8 cellular contexts compared by ENCODE assay signal in the genomic region with DNA sequence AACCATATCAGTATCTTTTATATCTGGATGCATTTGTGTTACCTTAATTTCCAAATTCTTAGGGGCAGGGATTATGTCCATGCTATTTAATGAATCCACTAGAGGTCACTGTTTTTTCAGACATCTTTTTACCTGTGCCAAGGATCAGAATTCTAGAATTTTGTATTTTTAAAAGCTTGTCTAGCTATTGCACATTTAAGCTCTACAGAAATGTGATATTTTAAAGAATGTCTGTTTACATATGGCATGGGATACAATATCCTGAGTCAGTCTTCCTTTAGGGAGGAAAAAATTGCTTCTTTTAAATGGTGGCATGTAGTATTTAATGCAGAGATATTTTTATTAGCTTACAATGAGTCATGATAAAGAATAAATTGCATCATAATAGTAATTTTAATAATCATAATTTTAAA. TPM values are rescaled to one million over a fixed set of nuclear protein-coding genes. Genes with fewer than 3 reads are reported as not detected.
DNase-seq lines count a peak whose midpoint lies in the region; ATAC-seq and TF ChIP-seq lines count a peak whose summit lies in the region.

No MANE protein-coding gene starts in this region.

- H3K9me3 Mint-ChIP-seq in activated CD8-positive, alpha-beta memory T cell treated with anti-CD3 and anti-CD28 coated beads, Interleukin-2, amount 10 ng/mL, durations not matched to agents 7 days and 5 days (ENCODE audit: low read depth), result no peaks in the 10 kb centered on the region
- no peaks in the 10 kb centered on the region for H3K9me3 Mint-ChIP-seq in activated B cell treated with CpG ODN at 0.5 μM for 24 hours

- H3K4me1 ChIP-seq in vagina, result no peaks in the 10 kb centered on the region

- TF ChIP-seq POLR2A in vagina (IDR thresholded peaks at IDR 0.05), result no peak

- H3K27me3 ChIP-seq in vagina, result no peaks in the 10 kb centered on the region

- no peak for DNase-seq in activated CD8-positive, alpha-beta memory T cell treated with anti-CD3 and anti-CD28 coated beads, Interleukin-2, amount 10 ng/mL, durations not matched to agents 7 days and 5 days
- no peak for DNase-seq in activated CD8-positive, alpha-beta memory T cell treated with anti-CD3 and anti-CD28 coated beads for 24 hours
- peak; percentile 15 for DNase-seq in NCI-H146 (lab: John Stamatoyannopoulos, UW)
- no peak for DNase-seq in activated B cell treated with CpG ODN at 0.5 μM for 24 hours
- DNase-seq in inferior parietal cortex (ENCODE audit: extremely low spot score), result peak; percentile 57
- DNase-seq in UCSD-AML1 (lab: John Stamatoyannopoulos, UW; ENCODE audit: unreplicated experiment), result no peak
- DNase-seq in vagina (ENCODE audit: extremely low spot score in 2 of 2), result no peak
- no peak for DNase-seq in GM19240 (ENCODE audit: insufficient read length, low spot score)

- peaks cover 45% of the 10 kb centered on the region for H3K4me1 Mint-ChIP-seq in activated CD8-positive, alpha-beta memory T cell treated with anti-CD3 and anti-CD28 coated beads, Interleukin-2, amount 10 ng/mL, durations not matched to agents 7 days and 5 days
- no peaks in the 10 kb centered on the region for H3K4me1 Mint-ChIP-seq in activated B cell treated with CpG ODN at 0.5 μM for 24 hours

- intact Hi-C loops in activated B cell treated with CpG ODN at 0.5 μM for 24 hours (cut with micrococcal nuclease), result loop anchor here (1.0 to 2.0 kb wide), 4 partner anchors 176 to 509 kb away; partner anchors contain the start of gene GFI1
- intact Hi-C loops in vagina (cut with DNase I), result loop anchor here (5.0 kb wide), 1 partner anchor 33 kb away; no protein-coding TSS in a partner anchor

- no peak overlapping the region for H3K4me3 ChIP-seq in vagina

- peaks cover 0 to 18% of the 10 kb centered on the region in 2 donors for H3K36me3 ChIP-seq in vagina

- CTCF ChIA-PET in activated CD8-positive, alpha-beta memory T cell treated with anti-CD3 and anti-CD28 coated beads, Interleukin-2, amount 10 ng/mL, durations not matched to agents 7 days and 5 days (lab: Charles Lee), result interaction anchor here (0.6 to 20.4 kb wide), 34 partner anchors 9 to 314 kb away, joined by 3 to 296 read pairs (median 4); partner anchors contain the start of genes GFI1, GLMN and RPAP2
- CTCF ChIA-PET in activated B cell treated with CpG ODN at 0.5 μM for 24 hours (lab: Charles Lee), result interaction anchor here (0.6 to 2.5 kb wide), 17 partner anchors 9 to 509 kb away, joined by 3 to 19 read pairs (median 5); no protein-coding TSS in a partner anchor

- no peak overlapping the region for H3K27ac Mint-ChIP-seq in activated CD8-positive, alpha-beta memory T cell treated with anti-CD3 and anti-CD28 coated beads, Interleukin-2, amount 10 ng/mL, durations not matched to agents 7 days and 5 days
- no peak overlapping the region for H3K27ac Mint-ChIP-seq in activated B cell treated with CpG ODN at 0.5 μM for 24 hours

- H3K9me3 ChIP-seq in vagina, result no peaks in the 10 kb centered on the region

- TF ChIP-seq CTCF in activated B cell treated with CpG ODN at 0.5 μM for 24 hours (IDR thresholded peaks at IDR 0.05), result no peak
- no peak for TF ChIP-seq CTCF in vagina (IDR thresholded peaks at IDR 0.05)

- no peak overlapping the region for H3K4me3 Mint-ChIP-seq in activated CD8-positive, alpha-beta memory T cell treated with anti-CD3 and anti-CD28 coated beads, Interleukin-2, amount 10 ng/mL, durations not matched to agents 7 days and 5 days
- H3K4me3 Mint-ChIP-seq in activated B cell treated with CpG ODN at 0.5 μM for 24 hours, result no peak overlapping the region

- POLR2A ChIA-PET in activated B cell treated with CpG ODN at 0.5 μM for 24 hours (lab: Charles Lee), result interaction anchor here (1.0 kb wide), 1 partner anchor 444 kb away, joined by 3 read pairs; no protein-coding TSS in a partner anchor

- no peak overlapping the region for H3K27ac ChIP-seq in vagina

- peaks cover 46% of the 10 kb centered on the region for H3K36me3 Mint-ChIP-seq in activated CD8-positive, alpha-beta memory T cell treated with anti-CD3 and anti-CD28 coated beads, Interleukin-2, amount 10 ng/mL, durations not matched to agents 7 days and 5 days
- H3K36me3 Mint-ChIP-seq in activated B cell treated with CpG ODN at 0.5 μM for 24 hours (ENCODE audit: low read depth), result peaks cover 52% of the 10 kb centered on the region

- no peaks in the 10 kb centered on the region for H3K27me3 Mint-ChIP-seq in activated CD8-positive, alpha-beta memory T cell treated with anti-CD3 and anti-CD28 coated beads, Interleukin-2, amount 10 ng/mL, durations not matched to agents 7 days and 5 days
- no peaks in the 10 kb centered on the region for H3K27me3 Mint-ChIP-seq in activated B cell treated with CpG ODN at 0.5 μM for 24 hours

- peak; percentile 48 for ATAC-seq in activated CD8-positive, alpha-beta memory T cell treated with anti-CD3 and anti-CD28 coated beads, Interleukin-2, amount 10 ng/mL, durations not matched to agents 7 days and 5 days
- ATAC-seq in activated B cell treated with CpG ODN at 0.5 μM for 24 hours (ENCODE audit: low read depth), result peak; percentile 37

RNA-seq across cellular contexts. Expression of gene RPAP2, which starts 11.3 kb away (rescaled TPM):
- total RNA-seq in activated CD8-positive, alpha-beta memory T cell treated with anti-CD3 and anti-CD28 coated beads, Interleukin-2, amount 10 ng/mL, durations not matched to agents 7 days and 5 days, result 10 to 100 TPM; 37.1 to 41.4 TPM
- total RNA-seq in activated B cell treated with CpG ODN at 0.5 μM for 24 hours (27.1 and 31.7 TPM in 2 replicates), vagina (11.8 TPM)

RNA-seq across cellular contexts. Expression of gene GLMN, which starts 11.4 kb away (rescaled TPM):
- 10 to 100 TPM; 25.7 to 26.0 TPM for total RNA-seq in activated CD8-positive, alpha-beta memory T cell treated with anti-CD3 and anti-CD28 coated beads, Interleukin-2, amount 10 ng/mL, durations not matched to agents 7 days and 5 days
- total RNA-seq in activated B cell treated with CpG ODN at 0.5 μM for 24 hours, result 11.1 and 14.7 TPM in 2 replicates
- 9.3 TPM for total RNA-seq in vagina

Comparison
In these comparisons a context has a peak if more than half of its experiments do, and no peak if none do; other contexts are left out.
1. DNase-seq: peak in NCI-H146 (single experiment) and inferior parietal cortex (single experiment); none in activated CD8-positive, alpha-beta memory T cell treated with anti-CD3 and anti-CD28 coated beads, Interleukin-2, amount 10 ng/mL, durations not matched to agents 7 days and 5 days (single experiment), activated CD8-positive, alpha-beta memory T cell treated with anti-CD3 and anti-CD28 coated beads for 24 hours (single experiment), activated B cell treated with CpG ODN at 0.5 μM for 24 hours (single experiment), UCSD-AML1 (single experiment), vagina (0 of 2) and GM19240 (single experiment).